14 cellular contexts compared by ENCODE assay signal in the genomic region with DNA sequence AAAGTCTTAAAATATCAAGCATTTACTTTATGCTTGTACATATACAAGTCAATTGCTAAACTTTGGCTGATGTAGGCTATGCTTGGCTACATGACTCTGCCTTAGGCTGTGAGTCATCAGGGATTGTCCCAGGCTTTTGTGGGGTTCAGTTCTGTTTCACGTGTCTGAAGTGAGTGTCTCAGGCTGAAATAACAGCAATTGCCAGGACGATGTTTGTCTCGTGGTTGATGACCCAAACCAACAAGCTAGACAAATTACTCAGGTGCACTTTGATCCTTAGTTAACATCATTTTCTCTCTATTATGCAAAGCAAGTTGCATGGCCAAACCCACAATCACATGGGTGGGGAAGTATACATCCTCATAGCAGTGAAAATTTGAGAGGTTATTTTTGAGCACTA.
A peak's percentile ranks its signal among the peaks of the same experiment; 100 is the strongest.
DNase-seq lines count a peak whose midpoint lies in the region; ATAC-seq and TF ChIP-seq lines count a peak whose summit lies in the region.
"Had no signal": no experiment of that assay in that cellular context is flagged by ENCODE, and none has a peak within 500 bp of the region (broad histone marks: within the 10 kb centered on the region; RNA-seq: fewer than 3 reads in every experiment).

No MANE protein-coding gene starts in this region.

- no peak overlapping the region for H3K4me2 ChIP-seq in HCT116 (ENCODE audit: low read length)

- H3K4me1 Mint-ChIP-seq in Calu3 (ENCODE audit: low read depth, unreplicated experiment) = no peaks in the 10 kb centered on the region
- H3K4me1 Mint-ChIP-seq: activated B cell treated with CpG ODN at 0.5 μM for 24 hours, mesothelial cell of epicardium had no signal

- H3K79me2 ChIP-seq in HCT116 (ENCODE audit: insufficient read depth, low read length) = no peaks in the 10 kb centered on the region

- no peak overlapping the region for H3K4me3 Mint-ChIP-seq in Calu3 (ENCODE audit: low read depth, unreplicated experiment)
- H3K4me3 Mint-ChIP-seq: activated B cell treated with CpG ODN at 0.5 μM for 24 hours, mesothelial cell of epicardium had no signal

- no peak for TF ChIP-seq RAD21 in HCT116 (IDR thresholded peaks at IDR 0.05; ENCODE audit: low read depth)

- BruUV-seq in Calu3 (replicated peaks; lab: Mats Ljungman, UMichigan) (no TSS peak), HCT116 (replicated peaks; lab: Mats Ljungman, UMichigan) (no TSS peak)

- no peaks in the 10 kb centered on the region for H3K9me3 ChIP-seq in HCT116 (ENCODE audit: control insufficient read depth in 1 of 2, insufficient read depth in 1 of 2, low read depth in 1 of 2, low read length in 2 of 2)
- H3K9me3 ChIP-seq: SJSA1 had no signal

- TF ChIP-seq CTCF in Calu3 (IDR thresholded peaks at IDR 0.05; ENCODE audit: unreplicated experiment) = no peak
- no peak for TF ChIP-seq CTCF in HCT116 (IDR thresholded peaks at IDR 0.05 in 2 of 3, conservative IDR thresholded peaks at IDR 0.05 in 1 of 3; ENCODE audit: borderline replicate concordance in 1 of 3, insufficient read depth in 1 of 3, low read depth in 2 of 3, low read length in 2 of 3)

- no peaks in the 10 kb centered on the region for H3K9me3 Mint-ChIP-seq in Calu3 (ENCODE audit: low read depth, unreplicated experiment)

- RAD21 ChIA-PET in HCT116 (lab: Charles Lee; ENCODE audit: low non-redundant PET in 1 of 2, low total read pairs in 2 of 2, uncharacterized antibody in 2 of 2, unreplicated experiment in 2 of 2) = no interaction called here

- CTCF ChIA-PET in Calu3 (lab: Charles Lee) = no interaction called here
- CTCF ChIA-PET in HCT116 (lab: Charles Lee) = no interaction called here

- intact Hi-C loops in Calu3 (cut with micrococcal nuclease; ENCODE audit: unreplicated experiment) = no loop called here
- intact Hi-C loops in HCT116 (cut with micrococcal nuclease) = no loop called here

- no peaks in the 10 kb centered on the region for H3K27me3 Mint-ChIP-seq in Calu3 (ENCODE audit: unreplicated experiment)
- H3K27me3 Mint-ChIP-seq: activated B cell treated with CpG ODN at 0.5 μM for 24 hours had no signal

- no peaks in the 10 kb centered on the region for H3K36me3 Mint-ChIP-seq in Calu3 (ENCODE audit: insufficient read depth, unreplicated experiment)

- no peak overlapping the region for H3K27ac Mint-ChIP-seq in Calu3 (ENCODE audit: unreplicated experiment)
- H3K27ac Mint-ChIP-seq: activated B cell treated with CpG ODN at 0.5 μM for 24 hours, mesothelial cell of epicardium had no signal

- no peaks in the 10 kb centered on the region for H3K9me2 ChIP-seq in HCT116 (ENCODE audit: insufficient read depth)

- H3K9ac ChIP-seq in HCT116 (ENCODE audit: low read length) = no peak overlapping the region

- no peak for TF ChIP-seq POLR2A in HCT116 (IDR thresholded peaks at IDR 0.05; ENCODE audit: borderline replicate concordance, extremely low read depth, insufficient read depth, insufficient read length)

- no peak overlapping the region for H3K4me3 ChIP-seq in HCT116 (replicated peaks in 1 of 2; ENCODE audit: low read depth in 1 of 2, low read length in 2 of 2)
- H3K4me3 ChIP-seq: SJSA1 had no signal

- H2AFZ ChIP-seq in HCT116 (ENCODE audit: low read depth, low read length, poor library complexity, severe bottlenecking) = peak overlapping the region; percentile 52

- no peak for ATAC-seq in HCT116
- ATAC-seq in GM19395 (IDR thresholded peaks at IDR 0.05; ENCODE audit: unreplicated experiment) = no peak

- no peaks in the 10 kb centered on the region for H3K4me1 ChIP-seq in HCT116 (ENCODE audit: control insufficient read depth in 1 of 2, insufficient read depth in 2 of 2, low read length in 2 of 2)
- H3K4me1 ChIP-seq: SJSA1 had no signal

- POLR2A ChIA-PET in HCT116 (lab: Charles Lee) = no interaction called here

- H3K36me3 ChIP-seq in HCT116 (ENCODE audit: control insufficient read depth in 1 of 2, insufficient read depth in 2 of 2, low read length in 2 of 2) = no peaks in the 10 kb centered on the region
- H3K36me3 ChIP-seq: SJSA1 had no signal

- H4K20me1 ChIP-seq in HCT116 (ENCODE audit: insufficient read depth) = no peaks in the 10 kb centered on the region

- DNase-seq in Calu3 (peak; percentile 24), HCT116 (ENCODE audit: low read depth, low spot score) (no peak), RKO (ENCODE audit: low spot score) (peak; percentile 85), fibroblast of peridontal ligament (ENCODE audit: extremely low read depth) (peak; percentile 63), 8988T (no peak), HUDEP-2 (lab: John Stamatoyannopoulos, UW; ENCODE audit: unreplicated experiment in 76 of 76) (no peak)
- no peak for DNase-seq in stimulated activated naive CD4-positive, alpha-beta T cell treated with Interleukin-2 at 50 U/mL for 16 hours (lab: John Stamatoyannopoulos, UW)
- DNase-seq: activated B cell treated with CpG ODN at 0.5 μM for 24 hours, aorta, C1 segment of cervical spinal cord, NCI-H1417 treated with DMSO at 0.1 percent for 48 hours had no signal

- no peaks in the 10 kb centered on the region for H3K27me3 ChIP-seq in HCT116 (ENCODE audit: insufficient read depth, low read length)
- H3K27me3 ChIP-seq: SJSA1 had no signal

- no peak overlapping the region for H3K27ac ChIP-seq in HCT116 (ENCODE audit: low read depth, low read length)
- H3K27ac ChIP-seq: SJSA1 had no signal

TF ChIP-seq in HCT116, 20 proteins besides CTCF, POLR2A, EP300 and RAD21:
- TF ChIP-seq EZH2phosphoT487 (IDR thresholded peaks at IDR 0.05; ENCODE audit: borderline replicate concordance) = no peak

Comparison
In these comparisons a context has a peak if more than half of its experiments do, and no peak if none do; other contexts are left out.
1. DNase-seq: peak in Calu3 (single experiment), RKO (single experiment) and fibroblast of peridontal ligament (single experiment); none in HCT116 (single experiment), 8988T (single experiment), stimulated activated naive CD4-positive, alpha-beta T cell treated with Interleukin-2 at 50 U/mL for 16 hours (single experiment) and HUDEP-2 (0 of 76).